ENCODE assay signal across 11 cellular contexts in genomic region chr6:37204014-37204751, GRCh38. TPM values are rescaled to one million over a fixed set of nuclear protein-coding genes. Genes with fewer than 3 reads are reported as not detected.
A peak's percentile ranks its signal among the peaks of the same experiment; 100 is the strongest.
DNase-seq lines count a peak whose midpoint lies in the region; ATAC-seq and TF ChIP-seq lines count a peak whose summit lies in the region.
"Had no signal": no experiment of that assay in that cellular context is flagged by ENCODE, and none has a peak within 500 bp of the region (broad histone marks: within the 10 kb centered on the region; RNA-seq: fewer than 3 reads in every experiment).

No MANE protein-coding gene starts in this region.

- no peak overlapping the region for H3K4me3 ChIP-seq in fibroblast of pulmonary artery (replicated peaks; ENCODE audit: low read depth, low read length)
- no peak overlapping the region for H3K4me3 ChIP-seq in stomach
- H3K4me3 ChIP-seq: testis had no signal

- peak in 1 of 4 donors; percentile 56 for TF ChIP-seq POLR2A in stomach (IDR thresholded peaks at IDR 0.05)

- no peak for TF ChIP-seq EP300 in stomach (IDR thresholded peaks at IDR 0.05)

- DNase-seq in activated CD8-positive, alpha-beta memory T cell treated with anti-CD3 and anti-CD28 coated beads, Interleukin-2, amount 50 U/mL, for 48 hours = peak; percentile 44
- DNase-seq in activated CD8-positive, alpha-beta memory T cell treated with anti-CD3 and anti-CD28 coated beads, Interleukin-2, amount 50 U/mL, for 4 hours = no peak
- DNase-seq in SW480 (ENCODE audit: low spot score) = peak; percentile 15
- peak; percentile 60 for DNase-seq in fibroblast of pulmonary artery (ENCODE audit: low read depth)
- DNase-seq in stomach = peak; percentile 56
- DNase-seq in cerebellum (ENCODE audit: low spot score) = no peak
- DNase-seq: HFFc6, testis had no signal

- no peaks in the 10 kb centered on the region for H3K9me3 ChIP-seq in stomach
- H3K9me3 ChIP-seq: testis had no signal

- H3K27me3 ChIP-seq in stomach = peaks cover 0 to 4% (median 0%) of the 10 kb centered on the region in 3 donors
- H3K27me3 ChIP-seq: testis had no signal

- H3K4me1 ChIP-seq in stomach = peaks cover 0 to 31% (median 2%) of the 10 kb centered on the region in 4 donors
- H3K4me1 ChIP-seq: testis had no signal

- TF ChIP-seq CTCF in fibroblast of pulmonary artery (IDR thresholded peaks at IDR 0.05; ENCODE audit: low read length, missing control alignments) (no peak), stomach (IDR thresholded peaks at IDR 0.05) (no peak)

- H3K36me3 ChIP-seq in stomach = no peaks in the 10 kb centered on the region

- intact Hi-C loops in stomach (cut with DNase I; ENCODE audit: low total_unique reads) = no loop called here

- WGBS in stomach, 5 donors = 56 to 69% (median 63%) methylated on average over 7 of the region's 7 CpGs

- H3K27ac ChIP-seq in stomach = no peak overlapping the region
- H3K27ac ChIP-seq: testis had no signal

- no peak for ATAC-seq in HG03354 (IDR thresholded peaks at IDR 0.05; ENCODE audit: poor library complexity, severe bottlenecking, unreplicated experiment)
- ATAC-seq in GM18520 (IDR thresholded peaks at IDR 0.05; ENCODE audit: unreplicated experiment) = no peak
- ATAC-seq: activated CD4-positive, CD25-positive, alpha-beta regulatory T cell treated with anti-CD3 and anti-CD28 coated beads, Interleukin-2, amount 50 U/mL, for 24 hours had no signal

RNA-seq across cellular contexts. Expression of gene PIM1, which starts 34.2 kb away (rescaled TPM):
- total RNA-seq in stomach = 10 to 100 TPM in 4 of 5 donors, 1 to 10 TPM in 1; 9.8 to 52.9 (median 16.9) TPM
- 10 to 100 TPM; 19.9 to 59.1 (median 25.5) TPM for polyA plus RNA-seq in stomach
- 10.6 TPM for total RNA-seq in cerebellum

RNA-seq across cellular contexts. Expression of gene TBC1D22B, which starts 53.4 kb away (rescaled TPM):
- 10 to 100 TPM in 1 of 5 donors, 1 to 10 TPM in 4; 3.5 to 16.3 (median 6.4) TPM for total RNA-seq in stomach
- 1 to 10 TPM; 5.8 to 6.4 (median 5.9) TPM for polyA plus RNA-seq in stomach
- total RNA-seq in cerebellum = 8.1 TPM

RNA-seq across cellular contexts. Expression of gene TMEM217, which starts 53.8 kb away (rescaled TPM):
- under 1 TPM in 1 of 5 donors, not detected in 4; 0.87 TPM for total RNA-seq in stomach
- polyA plus RNA-seq in stomach = 1 to 10 TPM in 1 of 3 donors, under 1 TPM in 1, not detected in 1; 0.60 to 1.2 TPM
- total RNA-seq in cerebellum = 1.00 TPM

Comparison
In these comparisons a context has a peak if more than half of its experiments do, and no peak if none do; other contexts are left out.
1. DNase-seq: peak in activated CD8-positive, alpha-beta memory T cell treated with anti-CD3 and anti-CD28 coated beads, Interleukin-2, amount 50 U/mL, for 48 hours (single experiment), SW480 (single experiment), fibroblast of pulmonary artery (single experiment) and stomach (single experiment); none in activated CD8-positive, alpha-beta memory T cell treated with anti-CD3 and anti-CD28 coated beads, Interleukin-2, amount 50 U/mL, for 4 hours (single experiment) and cerebellum (single experiment).